In the genomic region with DNA sequence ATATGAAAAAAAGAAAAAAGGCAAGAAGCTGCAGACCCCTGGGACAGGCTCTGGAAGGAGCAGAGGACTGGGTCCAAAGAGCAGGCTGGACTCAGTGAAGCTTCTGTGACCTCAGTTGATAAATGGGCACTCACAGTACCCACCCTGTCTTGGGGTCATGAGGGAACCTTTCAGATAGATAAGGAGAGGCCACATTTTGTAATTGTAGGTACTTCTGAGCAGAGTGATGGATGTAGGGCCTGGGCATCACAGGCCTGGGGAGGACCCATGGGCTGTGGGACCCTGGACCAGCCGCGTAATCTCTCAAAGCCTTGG, we compare ENCODE assay signal across 30 cellular contexts.
"Had no signal": no experiment of that assay in that cellular context is flagged by ENCODE, and none has a peak within 500 bp of the region (broad histone marks: within the 10 kb centered on the region; RNA-seq: fewer than 3 reads in every experiment).

No MANE protein-coding gene starts in this region.

- H3K36me3 ChIP-seq: neutrophil, ovary, right lobe of liver, sigmoid colon, suprapubic skin, tibial artery, transverse colon, upper lobe of right lung had no signal

- H3K9me3 ChIP-seq: neutrophil, ovary, psoas muscle, right lobe of liver, sigmoid colon, suprapubic skin, testis, tibial artery, transverse colon, upper lobe of right lung had no signal

- H3K9me3 Mint-ChIP-seq: natural killer cell treated with Interleukin-12 subunit alpha and Interleukin-12 subunit beta and Interleukin-15 and Interleukin-18, amount 100 ng/mL, for 72 hours; stimulated activated naive CD8-positive, alpha-beta T cell treated with anti-CD3 and anti-CD28 coated beads, Interleukin-15, amount 100 ng/mL, for 72 hours; type B pancreatic cell had no signal

- H3K4me1 Mint-ChIP-seq: naive B cell; naive thymus-derived CD8-positive, alpha-beta T cell; neural crest cell; stimulated activated memory B cell treated with anti-CD40 and anti-IgM and Interleukin-4, amounts not matched to agents 10 μg/mL and 1 μg/mL and 100 μg/mL, for 72 hours; stimulated activated naive CD8-positive, alpha-beta T cell treated with anti-CD3 and anti-CD28 coated beads, Interleukin-15, amount 100 ng/mL, for 72 hours had no signal

- H3K27ac Mint-ChIP-seq: naive B cell; natural killer cell treated with Interleukin-12 subunit alpha and Interleukin-12 subunit beta and Interleukin-15 and Interleukin-18, amount 100 ng/mL, for 72 hours; nephron progenitor cell; progenitor cell of endocrine pancreas; stimulated activated memory B cell treated with anti-CD40 and anti-IgM and Interleukin-4, amounts not matched to agents 10 μg/mL and 1 μg/mL and 100 μg/mL, for 72 hours; stimulated activated naive CD8-positive, alpha-beta T cell treated with anti-CD3 and anti-CD28 coated beads, Interleukin-15, amount 100 ng/mL, for 72 hours; type B pancreatic cell had no signal

- ATAC-seq: naive thymus-derived CD8-positive, alpha-beta T cell; stimulated activated memory B cell treated with anti-CD40 and anti-IgM and Interleukin-4, amounts not matched to agents 10 μg/mL and 1 μg/mL and 100 μg/mL, for 72 hours; stimulated activated naive CD8-positive, alpha-beta T cell treated with anti-CD3 and anti-CD28 coated beads, Interleukin-15, amount 100 ng/mL, for 72 hours; stimulated activated naive CD8-positive, alpha-beta T cell treated with anti-CD3 and anti-CD28 coated beads, Interleukin-15, Interleukin-2, amounts not matched to agents 100 U/mL and 50 U/mL, for 24 hours had no signal

- H3K27ac ChIP-seq: neutrophil, parathyroid adenoma, psoas muscle, right lobe of liver, suprapubic skin, testis, tibial artery, transverse colon, upper lobe of right lung had no signal

- DNase-seq: naive B cell; naive thymus-derived CD8-positive, alpha-beta T cell; nephron progenitor cell; posterior cingulate gyrus; psoas muscle; right cardiac atrium; right lobe of liver; sigmoid colon; small intestine; stimulated activated CD4-positive, alpha-beta T cell treated with anti-CD3 and anti-CD28 coated beads, Interleukin-15, amount 100 ng/mL, for 24 hours; stimulated activated CD4-positive, alpha-beta T cell treated with anti-CD3 and anti-CD28 coated beads, Interleukin-2, amount 100 ng/mL, for 24 hours; stimulated activated CD4-positive, alpha-beta T cell treated with anti-CD3 and anti-CD28 coated beads, Interleukin-2, amount 100 ng/mL, for 48 hours; stimulated activated CD4-positive, alpha-beta T cell treated with anti-CD3 and anti-CD28 coated beads, Interleukin-4, amount 100 ng/mL, for 24 hours; stimulated activated naive CD4-positive, alpha-beta T cell; stimulated activated naive CD8-positive, alpha-beta T cell treated with anti-CD3 and anti-CD28 coated beads, Interleukin-15, amount 100 ng/mL, for 72 hours; stimulated activated naive CD8-positive, alpha-beta T cell treated with anti-CD3 and anti-CD28 coated beads, Interleukin-15, Interleukin-2, amounts not matched to agents 100 U/mL and 50 U/mL, for 24 hours; substantia nigra; testis; tibial artery; transverse colon; upper lobe of right lung had no signal

- H3K4me3 ChIP-seq: ovary, psoas muscle, right lobe of liver, sigmoid colon, suprapubic skin, testis, tibial artery, transverse colon, upper lobe of right lung had no signal

- H3K4me3 Mint-ChIP-seq: naive B cell; naive thymus-derived CD8-positive, alpha-beta T cell; natural killer cell treated with Interleukin-12 subunit alpha and Interleukin-12 subunit beta and Interleukin-15 and Interleukin-18, amount 100 ng/mL, for 72 hours; nephron progenitor cell; neural crest cell; stimulated activated memory B cell treated with anti-CD40 and anti-IgM and Interleukin-4, amounts not matched to agents 10 μg/mL and 1 μg/mL and 100 μg/mL, for 72 hours; stimulated activated naive CD8-positive, alpha-beta T cell treated with anti-CD3 and anti-CD28 coated beads, Interleukin-15, amount 100 ng/mL, for 72 hours; type B pancreatic cell had no signal

- H3K27me3 ChIP-seq: neutrophil, ovary, right lobe of liver, sigmoid colon, suprapubic skin, testis, tibial artery, transverse colon, upper lobe of right lung had no signal

- H3K4me1 ChIP-seq: parathyroid adenoma, right lobe of liver, upper lobe of right lung had no signal

- H3K27me3 Mint-ChIP-seq: progenitor cell of endocrine pancreas; stimulated activated memory B cell treated with anti-CD40 and anti-IgM and Interleukin-4, amounts not matched to agents 10 μg/mL and 1 μg/mL and 100 μg/mL, for 72 hours; stimulated activated naive CD8-positive, alpha-beta T cell treated with anti-CD3 and anti-CD28 coated beads, Interleukin-15, amount 100 ng/mL, for 72 hours had no signal

- H3K36me3 Mint-ChIP-seq: naive B cell; naive thymus-derived CD8-positive, alpha-beta T cell; natural killer cell treated with Interleukin-12 subunit alpha and Interleukin-12 subunit beta and Interleukin-15 and Interleukin-18, amount 100 ng/mL, for 72 hours; stimulated activated memory B cell treated with anti-CD40 and anti-IgM and Interleukin-4, amounts not matched to agents 10 μg/mL and 1 μg/mL and 100 μg/mL, for 72 hours had no signal
